Comparison of ENCODE assay signal across 13 cellular contexts in genomic region chrX:128816919-128817318, GRCh38.
DNase-seq lines count a peak whose midpoint lies in the region; TF ChIP-seq lines count a peak whose summit lies in the region.
"Had no signal": no experiment of that assay in that cellular context is flagged by ENCODE, and none has a peak within 500 bp of the region (broad histone marks: within the 10 kb centered on the region; RNA-seq: fewer than 3 reads in every experiment).

No MANE protein-coding gene starts in this region.

- H3K9me3 Mint-ChIP-seq in MCF 10A (ENCODE audit: unreplicated experiment) (no peaks in the 10 kb centered on the region), brain (no peaks in the 10 kb centered on the region)
- H3K9me3 Mint-ChIP-seq: activated naive CD4-positive, alpha-beta T cell treated with anti-CD3 and anti-CD28 coated beads, Interleukin-2, amount 50 U/mL, for 24 hours; naive thymus-derived CD8-positive, alpha-beta T cell had no signal

- no peak for TF ChIP-seq POLR2A in breast epithelium (IDR thresholded peaks at IDR 0.05)
- no peak for TF ChIP-seq POLR2A in NB4 (IDR thresholded peaks at IDR 0.05; ENCODE audit: extremely low read depth, insufficient read length)

- H3K4me1 ChIP-seq in breast epithelium, result no peaks in the 10 kb centered on the region
- no peaks in the 10 kb centered on the region for H3K4me1 ChIP-seq in smooth muscle cell (ENCODE audit: low read depth)
- H3K4me1 ChIP-seq: BLaER1 had no signal

- no peaks in the 10 kb centered on the region for H3F3A ChIP-seq in smooth muscle cell (ENCODE audit: low read depth)

- H3K36me3 ChIP-seq in breast epithelium (no peaks in the 10 kb centered on the region), smooth muscle cell (ENCODE audit: low read depth) (no peaks in the 10 kb centered on the region)
- H3K36me3 ChIP-seq: BLaER1 had no signal

- H3K27ac Mint-ChIP-seq in MCF 10A (ENCODE audit: low read depth, unreplicated experiment), result no peak overlapping the region
- no peak overlapping the region for H3K27ac Mint-ChIP-seq in brain
- H3K27ac Mint-ChIP-seq: activated naive CD4-positive, alpha-beta T cell treated with anti-CD3 and anti-CD28 coated beads, Interleukin-2, amount 50 U/mL, for 24 hours; naive thymus-derived CD8-positive, alpha-beta T cell had no signal

- H4K20me1 ChIP-seq in smooth muscle cell (ENCODE audit: low read depth), result no peaks in the 10 kb centered on the region
- H4K20me1 ChIP-seq: BLaER1 had no signal

- CTCF ChIA-PET in MCF 10A (lab: Yijun Ruan, JAX), result interaction anchor here (0.7 to 2.5 kb wide), 9 partner anchors 10 to 536 kb away, joined by 3 to 9 read pairs (median 4); no protein-coding TSS in a partner anchor

- no peaks in the 10 kb centered on the region for H3K9me3 ChIP-seq in breast epithelium
- no peaks in the 10 kb centered on the region for H3K9me3 ChIP-seq in smooth muscle cell (replicated peaks; ENCODE audit: low read depth)
- H3K9me3 ChIP-seq: BLaER1 had no signal

- H3K4me3 Mint-ChIP-seq in MCF 10A (ENCODE audit: unreplicated experiment) (no peak overlapping the region), brain (no peak overlapping the region)
- H3K4me3 Mint-ChIP-seq: activated naive CD4-positive, alpha-beta T cell treated with anti-CD3 and anti-CD28 coated beads, Interleukin-2, amount 50 U/mL, for 24 hours; naive thymus-derived CD8-positive, alpha-beta T cell had no signal

- H3K79me2 ChIP-seq in smooth muscle cell (ENCODE audit: low read depth), result no peaks in the 10 kb centered on the region

- H3K27me3 Mint-ChIP-seq in MCF 10A (ENCODE audit: insufficient read depth, unreplicated experiment) (no peaks in the 10 kb centered on the region), brain (no peaks in the 10 kb centered on the region)

- no peak overlapping the region for H2AFZ ChIP-seq in smooth muscle cell (ENCODE audit: low read depth)

- H3K27me3 ChIP-seq in breast epithelium (peaks cover 0 to 10% of the 10 kb centered on the region in 2 donors), smooth muscle cell (ENCODE audit: low read depth) (no peaks in the 10 kb centered on the region)

- H3K4me3 ChIP-seq in breast epithelium, result no peak overlapping the region
- H3K4me3 ChIP-seq in NB4 (ENCODE audit: low read depth, low read length), result no peak overlapping the region
- H3K4me3 ChIP-seq in smooth muscle cell, result no peak overlapping the region
- H3K4me3 ChIP-seq: BLaER1 had no signal

- TF ChIP-seq CTCF in MCF 10A (IDR thresholded peaks at IDR 0.05; ENCODE audit: unreplicated experiment) (peak; percentile 35), breast epithelium (IDR thresholded peaks at IDR 0.05) (no peak), NB4 (IDR thresholded peaks at IDR 0.05; ENCODE audit: low read depth, low read length) (peak; percentile 39), brain (conservative IDR thresholded peaks at IDR 0.05) (peak; percentile 33 to 52), smooth muscle cell (IDR thresholded peaks at IDR 0.05; ENCODE audit: borderline replicate concordance, insufficient read depth, poor library complexity, severe bottlenecking) (peak; percentile 26)

- no TSS peak for BruUV-seq in MCF 10A (replicated peaks; lab: Mats Ljungman, UMichigan)

- 12% methylated on average over 3 of the region's 3 CpGs for WGBS in smooth muscle cell (ENCODE audit: low lambda C conversion rate)

- H3K4me2 ChIP-seq in smooth muscle cell, result no peak overlapping the region
- H3K4me2 ChIP-seq: BLaER1 had no signal

- H3K4me1 Mint-ChIP-seq in MCF 10A (ENCODE audit: insufficient read depth, unreplicated experiment) (no peaks in the 10 kb centered on the region), brain (no peaks in the 10 kb centered on the region)
- H3K4me1 Mint-ChIP-seq: activated naive CD4-positive, alpha-beta T cell treated with anti-CD3 and anti-CD28 coated beads, Interleukin-2, amount 50 U/mL, for 24 hours; naive thymus-derived CD8-positive, alpha-beta T cell had no signal

- H3K36me3 Mint-ChIP-seq in MCF 10A (ENCODE audit: insufficient read depth, unreplicated experiment) (no peaks in the 10 kb centered on the region), brain (no peaks in the 10 kb centered on the region)
- H3K36me3 Mint-ChIP-seq: activated naive CD4-positive, alpha-beta T cell treated with anti-CD3 and anti-CD28 coated beads, Interleukin-2, amount 50 U/mL, for 24 hours; naive thymus-derived CD8-positive, alpha-beta T cell had no signal

- H3K27ac ChIP-seq in breast epithelium (no peak overlapping the region), smooth muscle cell (ENCODE audit: low read depth) (no peak overlapping the region)
- H3K27ac ChIP-seq: BLaER1 had no signal

- intact Hi-C loops in MCF 10A (cut with micrococcal nuclease) (no loop called here), breast epithelium (cut with DNase I; ENCODE audit: low total_unique reads) (no loop called here)

- DNase-seq in MCF 10A (ENCODE audit: unreplicated experiment) (peak; percentile 18), breast epithelium (ENCODE audit: low spot score in 2 of 2) (no peak), NB4 (ENCODE audit: low read depth) (peak; percentile 21), smooth muscle cell (lab: John Stamatoyannopoulos, UW; ENCODE audit: unreplicated experiment) (no peak), activated T-cell treated with anti-CD3 and anti-CD28 coated beads for 4 hours (no peak), C1 segment of cervical spinal cord (lab: John Stamatoyannopoulos, UW) (no peak)
- no peak for DNase-seq in stimulated activated CD8-positive, alpha-beta memory T cell treated with anti-CD3 and anti-CD28 coated beads, Interleukin-4, amount 100 ng/mL, for 48 hours
- DNase-seq: activated CD4-positive, alpha-beta T cell treated with anti-CD3 and anti-CD28 coated beads for 1 hour; effector CD4-positive, alpha-beta T cell; naive thymus-derived CD8-positive, alpha-beta T cell had no signal

- POLR2A ChIA-PET in MCF 10A (lab: Yijun Ruan, JAX), result no interaction called here

- no peak overlapping the region for H3K9ac ChIP-seq in smooth muscle cell (ENCODE audit: low read depth)
- H3K9ac ChIP-seq: BLaER1 had no signal

Comparison
In these comparisons a context has a peak if more than half of its experiments do, and no peak if none do; other contexts are left out.
1. DNase-seq: peak in MCF 10A (single experiment) and NB4 (single experiment); none in breast epithelium (0 of 2), smooth muscle cell (single experiment), activated T-cell treated with anti-CD3 and anti-CD28 coated beads for 4 hours (single experiment), C1 segment of cervical spinal cord (0 of 14) and stimulated activated CD8-positive, alpha-beta memory T cell treated with anti-CD3 and anti-CD28 coated beads, Interleukin-4, amount 100 ng/mL, for 48 hours (single experiment).
2. CTCF ChIP-seq: peak in MCF 10A (single experiment), NB4 (single experiment), brain (2 of 2) and smooth muscle cell (single experiment); none in breast epithelium (0 of 3).